In genomic region chr5:139273572-139274264, GRCh38 we compare ENCODE assay signal across 8 cellular contexts. TPM values are rescaled to one million over a fixed set of nuclear protein-coding genes. Genes with fewer than 3 reads are reported as not detected.
DNase-seq lines count a peak whose midpoint lies in the region; ATAC-seq, FAIRE-seq and TF ChIP-seq lines count a peak whose summit lies in the region.

No MANE protein-coding gene starts in this region.

- peak overlapping the region; percentile 100 for H3K4me3 ChIP-seq in GM23338
- H3K4me3 ChIP-seq in pancreas: peak overlapping the region; percentile 14 to 64 (median 36)
- H3K4me3 ChIP-seq in thyroid gland (replicated peaks in 1 of 3): peak overlapping the region; percentile 23 to 46 (median 24)

- peaks cover 27% of the 10 kb centered on the region for H4K20me1 ChIP-seq in GM23338 (replicated peaks; ENCODE audit: insufficient read depth)

- H3K4me2 ChIP-seq in GM23338: peak overlapping the region; percentile 100

- ATAC-seq in GM23338: peak; percentile 82
- ATAC-seq in pancreas: peak; percentile 95 to 98 (median 97)

- TF ChIP-seq CTCF in GM23338 (conservative IDR thresholded peaks at IDR 0.05; ENCODE audit: low read depth in 2 of 2) (no peak), pancreas (IDR thresholded peaks at IDR 0.05) (peak in 2 of 4 donors; percentile 8 to 24), thyroid gland (IDR thresholded peaks at IDR 0.05) (peak in 2 of 6 experiments; percentile 30 to 34)

- H3K9me3 Mint-ChIP-seq in GM23338: peaks cover 9% of the 10 kb centered on the region; the same call in 2 of the 3 replicates
- no peaks in the 10 kb centered on the region for H3K9me3 Mint-ChIP-seq in activated naive CD4-positive, alpha-beta T cell treated with anti-CD3 and anti-CD28 coated beads, Interleukin-2, amount 50 U/mL, for 24 hours

- no peaks in the 10 kb centered on the region for H3K9me3 ChIP-seq in pancreas
- H3K9me3 ChIP-seq in thyroid gland: no peaks in the 10 kb centered on the region

- TF ChIP-seq POLR2A in thyroid gland (IDR thresholded peaks at IDR 0.05): peak in 1 of 2 donors; percentile 54

- peak overlapping the region; percentile 85; the same call in 1 of the 2 replicates for H2AFZ ChIP-seq in GM23338

- H3F3A ChIP-seq in GM23338 (replicated peaks; ENCODE audit: low read depth): peaks cover 45% of the 10 kb centered on the region

- H3K4me1 ChIP-seq in GM23338 (ENCODE audit: insufficient read depth): peaks cover 48% of the 10 kb centered on the region
- H3K4me1 ChIP-seq in pancreas: peaks cover 6 to 35% (median 8%) of the 10 kb centered on the region in 3 donors
- H3K4me1 ChIP-seq in thyroid gland: peaks cover 12 to 24% of the 10 kb centered on the region in 2 donors

- H3K27me3 ChIP-seq in GM23338 (ENCODE audit: insufficient read depth) (no peaks in the 10 kb centered on the region), pancreas (no peaks in the 10 kb centered on the region), thyroid gland (no peaks in the 10 kb centered on the region)

- WGBS in pancreas, 2 donors: 0 to 1% methylated on average over 43 to 44 of the region's 44 CpGs
- 0 to 2% methylated on average over 34 to 44 of the region's 44 CpGs for WGBS in thyroid gland, 2 donors

- peak overlapping the region; percentile 99 for H3K27ac ChIP-seq in GM23338 (ENCODE audit: low read depth)
- H3K27ac ChIP-seq in pancreas: peak overlapping the region in 3 of 4 donors; percentile 32 to 75 (median 67)
- H3K27ac ChIP-seq in thyroid gland: peak overlapping the region in 2 of 3 donors; percentile 62 to 74

- no peaks in the 10 kb centered on the region for H3K9me2 ChIP-seq in GM23338 (ENCODE audit: insufficient read depth)

- H3K36me3 ChIP-seq in GM23338 (ENCODE audit: insufficient read depth) (peaks cover 37% of the 10 kb centered on the region), pancreas (no peaks in the 10 kb centered on the region), thyroid gland (no peaks in the 10 kb centered on the region)

- peak overlapping the region; percentile 99 for H3K4me3 Mint-ChIP-seq in GM23338
- H3K4me3 Mint-ChIP-seq in activated naive CD4-positive, alpha-beta T cell treated with anti-CD3 and anti-CD28 coated beads, Interleukin-2, amount 50 U/mL, for 24 hours: peak overlapping the region; percentile 94

- no peak for FAIRE-seq in pancreas (lab: Jason Lieb, UNC)

- peaks cover 49% of the 10 kb centered on the region for H3K79me2 ChIP-seq in GM23338 (replicated peaks; ENCODE audit: insufficient read depth)

- H3K27ac Mint-ChIP-seq in GM23338: peak overlapping the region; percentile 99
- H3K27ac Mint-ChIP-seq in activated naive CD4-positive, alpha-beta T cell treated with anti-CD3 and anti-CD28 coated beads, Interleukin-2, amount 50 U/mL, for 24 hours: peak overlapping the region; percentile 93

- DNase-seq in GM03348 (ENCODE audit: low spot score) (peak; percentile 99), GM23338 (ENCODE audit: low spot score) (peak; percentile 93), Kasumi-1 (lab: John Stamatoyannopoulos, UW) (peak; percentile 77 to 87), SK-N-DZ (ENCODE audit: low spot score) (peak; percentile 91), head of caudate nucleus (peak; percentile 48 to 93 (median 86)), pancreas (peak; percentile 87 to 96 (median 92)), thyroid gland (peak; percentile 82 to 87)

- peaks cover 20% of the 10 kb centered on the region for H3K27me3 Mint-ChIP-seq in GM23338 (ENCODE audit: insufficient read depth, low read depth, poor library complexity)
- no peaks in the 10 kb centered on the region for H3K27me3 Mint-ChIP-seq in activated naive CD4-positive, alpha-beta T cell treated with anti-CD3 and anti-CD28 coated beads, Interleukin-2, amount 50 U/mL, for 24 hours

- H3K4me1 Mint-ChIP-seq in GM23338: peaks cover 35% of the 10 kb centered on the region
- H3K4me1 Mint-ChIP-seq in activated naive CD4-positive, alpha-beta T cell treated with anti-CD3 and anti-CD28 coated beads, Interleukin-2, amount 50 U/mL, for 24 hours: peaks cover 36% of the 10 kb centered on the region

- intact Hi-C loops in head of caudate nucleus (cut with DNase I): no loop called here
- intact Hi-C loops in pancreas (cut with DNase I): no loop called here
- intact Hi-C loops in thyroid gland (cut with DNase I): no loop called here

- peaks cover 48% of the 10 kb centered on the region for H3K36me3 Mint-ChIP-seq in GM23338 (ENCODE audit: low read depth)
- H3K36me3 Mint-ChIP-seq in activated naive CD4-positive, alpha-beta T cell treated with anti-CD3 and anti-CD28 coated beads, Interleukin-2, amount 50 U/mL, for 24 hours: peaks cover 19% of the 10 kb centered on the region

TF ChIP-seq in GM23338, 12 proteins besides CTCF, POLR2A, EP300 and RAD21 (continues in another document):
- no peak for TF ChIP-seq NANOG (IDR thresholded peaks at IDR 0.05; ENCODE audit: borderline replicate concordance)
- TF ChIP-seq EZH2phosphoT487 (IDR thresholded peaks at IDR 0.05; ENCODE audit: unreplicated experiment): no peak
- no peak for TF ChIP-seq ZNF462 (CRISPR knock-in tag; IDR thresholded peaks at IDR 0.05)
- no peak for TF ChIP-seq ZNF331 (CRISPR knock-in tag; IDR thresholded peaks at IDR 0.05; ENCODE audit: low read depth)
- TF ChIP-seq JUNB (IDR thresholded peaks at IDR 0.05; ENCODE audit: unreplicated experiment): no peak
- TF ChIP-seq POLR2AphosphoS5 (IDR thresholded peaks at IDR 0.05; ENCODE audit: low read depth): peak; percentile 100

RNA-seq across cellular contexts. Expression of gene MATR3, which starts 19.8 kb away (rescaled TPM):
- 506 and 546 TPM in 2 replicates for total RNA-seq in GM23338 (2014; rRNA removed; shearing (Covaris generic))
- polyA plus RNA-seq in GM23338 (2016; fragmentation: Nextera tagmentation; extraction: Ambion mirVana) (226 and 278 TPM in 2 replicates), pancreas (100 to 1,000 TPM in 1 of 2 donors, 10 to 100 TPM in 1; 47.0 to 104 TPM)
- 487 and 535 TPM in 2 replicates for polyA plus RNA-seq in SK-N-DZ (2014; cell fraction: cytosol; rRNA removed)
- polyA plus RNA-seq in SK-N-DZ (2014; cell fraction: nucleus; rRNA removed): 482 and 507 TPM in 2 replicates
- total RNA-seq in pancreas (100 to 1,000 TPM in 1 of 6 donors, 10 to 100 TPM in 5; 52.5 to 101 (median 77.6) TPM), thyroid gland (100 to 1,000 TPM; 343 to 366 (median 354) TPM)

Comparison
In these comparisons a context has a peak if more than half of its experiments do, and no peak if none do; other contexts are left out.
1. Peak in every context shown above with its lines: DNase-seq, ATAC-seq, H3K4me3 ChIP-seq and H3K27ac ChIP-seq.
2. H3K4me3 ChIP-seq: peak in every context shown above with its lines; median percentile 100 in GM23338; 36 in pancreas; 24 in thyroid gland.